In the genomic region with DNA sequence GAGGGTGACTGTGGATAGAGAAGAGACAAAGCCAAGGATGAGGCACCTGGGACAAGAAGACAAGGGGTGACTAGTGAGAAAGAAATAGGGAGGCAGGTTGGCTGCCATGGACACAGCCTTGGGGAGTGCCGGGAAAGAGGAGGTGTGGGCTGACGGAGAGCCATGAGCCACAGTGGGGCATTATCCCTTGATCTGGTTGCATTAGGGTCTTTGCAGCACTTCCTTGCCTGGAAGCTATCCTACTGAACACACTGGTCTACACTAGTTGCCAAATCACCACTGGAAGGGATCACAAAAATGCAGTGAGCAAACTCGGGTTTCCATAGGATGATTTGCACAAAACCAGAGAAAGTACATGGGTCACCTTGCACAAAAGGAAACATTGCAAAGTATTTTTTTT, we compare ENCODE assay signal across 7 cellular contexts. TPM values are rescaled to one million over a fixed set of nuclear protein-coding genes. Genes with fewer than 3 reads are reported as not detected.
"Had no signal": no experiment of that assay in that cellular context is flagged by ENCODE, and none has a peak within 500 bp of the region (broad histone marks: within the 10 kb centered on the region; RNA-seq: fewer than 3 reads in every experiment).

No MANE protein-coding gene starts in this region.

- H3K4me3 Mint-ChIP-seq: IgD-negative memory B cell had no signal

- H3K27ac Mint-ChIP-seq: IgD-negative memory B cell had no signal

- ATAC-seq: HepG2, K562 had no signal

- DNase-seq: IMR-90 had no signal

- H3K4me1 Mint-ChIP-seq: IgD-negative memory B cell had no signal

- H3K27ac ChIP-seq: HL-60 had no signal

- H3K4me3 ChIP-seq: K562 had no signal

RNA-seq across cellular contexts. Expression of gene ASB18, which starts 27.7 kb away (rescaled TPM):
- total RNA-seq: HepG2, HT-29, HT1080, IMR-90, K562 had no signal
- polyA plus RNA-seq: HepG2, IgD-negative memory B cell, IMR-90, K562 had no signal
